In the genomic region with DNA sequence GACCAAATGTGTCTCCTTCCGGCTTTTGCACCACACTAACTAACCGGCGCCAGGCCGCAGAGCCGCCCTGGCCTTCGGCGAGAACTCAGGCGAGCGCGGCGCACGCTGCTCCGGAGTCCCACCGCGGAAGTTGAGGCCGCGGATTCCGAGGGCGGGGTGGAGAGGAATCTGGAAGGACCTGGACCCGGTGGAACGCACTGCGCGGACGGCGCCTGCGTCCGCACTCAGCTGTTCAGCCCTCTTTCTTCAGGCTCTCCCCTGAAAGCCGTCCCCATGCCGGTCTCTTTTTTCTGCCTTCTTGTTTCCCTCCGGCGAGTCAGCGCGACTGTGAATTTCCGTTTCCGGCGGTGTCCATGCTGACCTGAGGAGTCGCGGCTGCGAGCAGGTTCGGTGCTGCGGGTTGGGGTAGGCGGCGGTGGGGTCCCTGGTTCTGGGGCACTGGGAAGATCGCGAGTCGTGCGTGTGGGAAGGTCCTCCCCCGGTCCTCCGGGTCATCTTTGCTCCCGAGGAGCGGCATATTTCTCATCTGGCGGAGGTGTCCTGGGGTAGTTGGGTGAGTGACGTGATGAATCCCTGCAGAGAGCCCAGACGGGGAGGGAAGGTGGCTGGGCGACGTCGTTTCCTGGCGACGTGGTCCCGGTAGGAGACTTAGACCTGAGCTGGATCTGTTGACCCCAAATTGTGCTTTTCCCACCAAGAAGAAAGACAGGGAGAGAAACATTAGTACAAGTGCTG, we compare ENCODE assay signal across 8 cellular contexts. TPM values are rescaled to one million over a fixed set of nuclear protein-coding genes. Genes with fewer than 3 reads are reported as not detected.
DNase-seq lines count a peak whose midpoint lies in the region; ATAC-seq, FAIRE-seq and TF ChIP-seq lines count a peak whose summit lies in the region.

TSS of gene BMS1 (plus strand) at position 350 of the 735 bp plus-strand sequence. CDS start 1,600 bp downstream, outside the sequence.

- H3K4me2 ChIP-seq in H1 (ENCODE audit: insufficient read depth in 1 of 2, low read depth in 2 of 2, low read length in 2 of 2), result peak within 1 kb of the TSS; percentile 82 to 97
- H3K4me2 ChIP-seq in mesenchymal stem cell (ENCODE audit: low read length, poor library complexity, severe bottlenecking), result peak within 1 kb of the TSS; percentile 89

- TF ChIP-seq CTCF in H1 (IDR thresholded peaks at IDR 0.05; ENCODE audit: control extremely low read depth in 1 of 3, insufficient read depth in 1 of 3, low read depth in 1 of 3, low read length in 3 of 3), result no peak

- no peak for FAIRE-seq in H1 (lab: Jason Lieb, UNC)

- H3K9ac ChIP-seq in HUES48 (ENCODE audit: low read depth, low read length), result peak within 1 kb of the TSS; percentile 93
- peak within 1 kb of the TSS; percentile 93 for H3K9ac ChIP-seq in NT2/D1 (ENCODE audit: insufficient read length, low read depth)
- H3K9ac ChIP-seq in H1 (replicated peaks in 1 of 4; ENCODE audit: extremely low read depth in 1 of 4, low read depth in 3 of 4, low read length in 3 of 4), result peak within 1 kb of the TSS in 3 of 4 experiments; percentile 89 to 91 (median 90); a peak in 6 of 7 replicates
- peak within 1 kb of the TSS; percentile 99 for H3K9ac ChIP-seq in mesenchymal stem cell (ENCODE audit: low read length)

- H3K9me3 Mint-ChIP-seq in activated CD8-positive, alpha-beta memory T cell treated with anti-CD3 and anti-CD28 coated beads, Interleukin-2, amount 10 ng/mL, durations not matched to agents 7 days and 5 days (ENCODE audit: low read depth), result no peaks in the 10 kb centered on the region

- peak within 1 kb of the TSS; percentile 42 for H3K56ac ChIP-seq in H1 (replicated peaks; ENCODE audit: insufficient read length, low read depth, low read length)

- H3K4me3 ChIP-seq in HUES48 (ENCODE audit: low read depth, low read length), result peak within 1 kb of the TSS; percentile 90
- peak within 1 kb of the TSS; percentile 89 for H3K4me3 ChIP-seq in NT2/D1 (ENCODE audit: insufficient read length, low read depth)
- peak within 1 kb of the TSS; percentile 83 to 94 (median 91) for H3K4me3 ChIP-seq in H1 (ENCODE audit: extremely low read depth in 1 of 4, insufficient read depth in 2 of 4, low read depth in 3 of 4, low read length in 4 of 4)
- peak within 1 kb of the TSS; percentile 80 to 97 for H3K4me3 ChIP-seq in mesenchymal stem cell (ENCODE audit: insufficient read depth in 1 of 2, low read depth in 1 of 2, low read length in 2 of 2)

- POLR2A ChIA-PET in H1 (lab: Charles Lee; ENCODE audit: partially characterized antibody), result interaction anchor here (0.6 to 2.6 kb wide), 20 partner anchors 9 to 421 kb away, joined by 3 to 13 read pairs (median 4); no protein-coding TSS in a partner anchor

- no peak within 1 kb of the TSS for H3K4ac ChIP-seq in H1 (replicated peaks; ENCODE audit: insufficient read length, low read depth, low read length)
- H3K4ac ChIP-seq in mesenchymal stem cell (ENCODE audit: low read depth in 1 of 2, low read length in 2 of 2), result peak within 1 kb of the TSS; percentile 64 to 85

- peaks cover 7% of the 10 kb centered on the region for H3K23me2 ChIP-seq in H1 (ENCODE audit: low read depth, low read length)

- TF ChIP-seq POLR2A in H1 (IDR thresholded peaks at IDR 0.05; ENCODE audit: control extremely low read depth in 1 of 2, low read depth in 2 of 2, low read length in 2 of 2), result peak; percentile 94 to 97

- H3K27me3 ChIP-seq in HUES48 (ENCODE audit: control insufficient read depth, insufficient read depth, low read length) (peaks cover 19% of the 10 kb centered on the region), NT2/D1 (ENCODE audit: insufficient read depth, insufficient read length) (no peaks in the 10 kb centered on the region), H1 (replicated peaks in 1 of 4; ENCODE audit: control insufficient read depth in 3 of 4, extremely low read depth in 1 of 4, insufficient read depth in 3 of 4, low read length in 3 of 4) (peaks cover 0 to 5% (median 0%) of the 10 kb centered on the region in 4 experiments; a peak in 2 of 7 replicates), mesenchymal stem cell (ENCODE audit: control insufficient read depth in 1 of 2, insufficient read depth in 1 of 2, low read length in 2 of 2) (no peaks in the 10 kb centered on the region)

- no peak within 1 kb of the TSS; the same call in 1 of the 2 replicates for H2BK15ac ChIP-seq in H1 (ENCODE audit: low read length)
- H2BK15ac ChIP-seq in mesenchymal stem cell (ENCODE audit: low read depth, poor library complexity, severe bottlenecking), result no peak within 1 kb of the TSS

- H2BK20ac ChIP-seq in H1 (ENCODE audit: low read length), result no peak within 1 kb of the TSS

- no peak within 1 kb of the TSS for H3K14ac ChIP-seq in H1 (ENCODE audit: insufficient read length)
- peak within 1 kb of the TSS in 1 of 2 experiments; percentile 99 for H3K14ac ChIP-seq in mesenchymal stem cell (ENCODE audit: low read length in 2 of 2)

- CTCF ChIA-PET in activated CD8-positive, alpha-beta memory T cell treated with anti-CD3 and anti-CD28 coated beads, Interleukin-2, amount 10 ng/mL, durations not matched to agents 7 days and 5 days (lab: Charles Lee), result interaction anchor here (0.8 to 2.4 kb wide), 4 partner anchors 9 to 419 kb away, joined by 3 to 9 read pairs (median 4); no protein-coding TSS in a partner anchor
- CTCF ChIA-PET in H1 (lab: Charles Lee; ENCODE audit: partially characterized antibody), result interaction anchor here (0.7 to 3.0 kb wide), 6 partner anchors 18 to 30 kb away, joined by 3 to 11 read pairs (median 4); no protein-coding TSS in a partner anchor

- H2BK120ac ChIP-seq in H1 (replicated peaks; ENCODE audit: low read depth, low read length) (no peak within 1 kb of the TSS), mesenchymal stem cell (ENCODE audit: low read depth, low read length) (peak within 1 kb of the TSS; percentile 82)

- in situ Hi-C loops in Caki2 (cut with HindIII; ENCODE audit: low pct_unique_long_range_greater_than_20kb, low sequenced_read_pairs), result no loop called here

- H2AK5ac ChIP-seq in H1 (ENCODE audit: low read depth, low read length) (no peak within 1 kb of the TSS), mesenchymal stem cell (ENCODE audit: low read length, severe bottlenecking) (peak within 1 kb of the TSS; percentile 2)

- H3K4me3 Mint-ChIP-seq in activated CD8-positive, alpha-beta memory T cell treated with anti-CD3 and anti-CD28 coated beads, Interleukin-2, amount 10 ng/mL, durations not matched to agents 7 days and 5 days, result peak within 1 kb of the TSS; percentile 85

- ATAC-seq in GM21423 (IDR thresholded peaks at IDR 0.05; ENCODE audit: unreplicated experiment), result peak; percentile 96
- ATAC-seq in activated CD8-positive, alpha-beta memory T cell treated with anti-CD3 and anti-CD28 coated beads, Interleukin-2, amount 10 ng/mL, durations not matched to agents 7 days and 5 days, result peak; percentile 96

- peak within 1 kb of the TSS; percentile 93 for H2BK5ac ChIP-seq in H1 (ENCODE audit: low read depth, low read length)
- peak within 1 kb of the TSS; percentile 78 for H2BK5ac ChIP-seq in mesenchymal stem cell (ENCODE audit: low read depth, low read length, poor library complexity, severe bottlenecking)

- peaks cover 4 to 16% of the 10 kb centered on the region in 2 experiments for H3K79me2 ChIP-seq in H1 (ENCODE audit: control insufficient read depth in 1 of 2, insufficient read depth in 2 of 2, low read length in 2 of 2)

- H3K18ac ChIP-seq in H1 (ENCODE audit: extremely low read depth, low read length) (peak within 1 kb of the TSS; percentile 90), mesenchymal stem cell (ENCODE audit: low read depth in 1 of 2, low read length in 2 of 2) (peak within 1 kb of the TSS; percentile 87 to 97)

- peak within 1 kb of the TSS; percentile 27 for H4K5ac ChIP-seq in H1 (ENCODE audit: insufficient read length, low read depth, low read length)

- H3K36me3 Mint-ChIP-seq in activated CD8-positive, alpha-beta memory T cell treated with anti-CD3 and anti-CD28 coated beads, Interleukin-2, amount 10 ng/mL, durations not matched to agents 7 days and 5 days, result peaks cover 15% of the 10 kb centered on the region

- TF ChIP-seq RAD21 in H1 (IDR thresholded peaks at IDR 0.05 in 1 of 2, conservative IDR thresholded peaks at IDR 0.05 in 1 of 2; ENCODE audit: low read depth in 2 of 2, low read length in 2 of 2), result no peak

- 1% methylated on average over 60 of the region's 60 CpGs; no CpG with 5 or more reads in 1 of the 2 experiments for WGBS in H1 (ENCODE audit: extremely low coverage in 1 of 2, insufficient coverage in 1 of 2, insufficient read length in 1 of 2, insufficient replicate concordance in 2 of 2, low coverage in 1 of 2, low lambda C conversion rate in 2 of 2, missing lambda C conversion rate in 1 of 2), 2 experiments
- under 1% methylated on average over 46 of the region's 60 CpGs for WGBS in mesenchymal stem cell

- H2BK12ac ChIP-seq in H1 (ENCODE audit: low read depth, low read length) (no peak within 1 kb of the TSS; the same call in 1 of the 2 replicates), mesenchymal stem cell (ENCODE audit: low read length in 2 of 2) (peak within 1 kb of the TSS in 1 of 2 experiments; percentile 81)

- TF ChIP-seq EP300 in H1 (IDR thresholded peaks at IDR 0.05; ENCODE audit: borderline replicate concordance in 1 of 2, low read depth in 2 of 2, low read length in 2 of 2), result peak in 1 of 2 experiments; percentile 82; a peak in 1 of 3 replicates

- H4K91ac ChIP-seq in H1 (replicated peaks; ENCODE audit: insufficient read length, low read length) (peak within 1 kb of the TSS; percentile 4), mesenchymal stem cell (ENCODE audit: low read length) (peak within 1 kb of the TSS; percentile 99)

- H3K27ac Mint-ChIP-seq in activated CD8-positive, alpha-beta memory T cell treated with anti-CD3 and anti-CD28 coated beads, Interleukin-2, amount 10 ng/mL, durations not matched to agents 7 days and 5 days, result peak within 1 kb of the TSS; percentile 86

- H3K4me1 Mint-ChIP-seq in activated CD8-positive, alpha-beta memory T cell treated with anti-CD3 and anti-CD28 coated beads, Interleukin-2, amount 10 ng/mL, durations not matched to agents 7 days and 5 days, result peaks cover 17% of the 10 kb centered on the region

- H3K79me1 ChIP-seq in H1 (ENCODE audit: low read depth, low read length) (no peaks in the 10 kb centered on the region; the same call in 1 of the 2 replicates), mesenchymal stem cell (replicated peaks; ENCODE audit: low read length, poor library complexity, severe bottlenecking) (peaks cover 9% of the 10 kb centered on the region)

- H3K9me3 ChIP-seq in HUES48 (ENCODE audit: control insufficient read depth, insufficient read depth, low read length) (no peaks in the 10 kb centered on the region), NT2/D1 (ENCODE audit: insufficient read depth, low read length) (no peaks in the 10 kb centered on the region), H1 (ENCODE audit: insufficient read depth in 2 of 2, low read depth in 1 of 2, low read length in 1 of 2) (no peaks in the 10 kb centered on the region), mesenchymal stem cell (ENCODE audit: control insufficient read depth, low read length) (no peaks in the 10 kb centered on the region)

- no peaks in the 10 kb centered on the region for H3K4me1 ChIP-seq in HUES48 (ENCODE audit: control insufficient read depth, insufficient read depth, low read length)
- H3K4me1 ChIP-seq in NT2/D1 (ENCODE audit: insufficient read depth, insufficient read length), result peaks cover 5% of the 10 kb centered on the region
- no peaks in the 10 kb centered on the region; a peak in 1 of 7 replicates for H3K4me1 ChIP-seq in H1 (replicated peaks in 1 of 4; ENCODE audit: control insufficient read depth in 3 of 4, insufficient read depth in 4 of 4, low read length in 3 of 4)
- peaks cover 4% of the 10 kb centered on the region for H3K4me1 ChIP-seq in mesenchymal stem cell (ENCODE audit: control insufficient read depth, insufficient read depth, low read depth, low read length)

- H4K20me1 ChIP-seq in H1 (replicated peaks in 1 of 2; ENCODE audit: control insufficient read depth in 1 of 2, insufficient read depth in 2 of 2, low read length in 2 of 2), result peaks cover 2 to 6% of the 10 kb centered on the region in 2 experiments

- H4K8ac ChIP-seq in H1 (ENCODE audit: extremely low read depth, insufficient read depth, low read length), result peak within 1 kb of the TSS; percentile 99
- H4K8ac ChIP-seq in mesenchymal stem cell (ENCODE audit: low read length), result peak within 1 kb of the TSS; percentile 95

- DNase-seq in Caki2 (ENCODE audit: low read depth), result peak; percentile 97
- DNase-seq in NT2/D1 (ENCODE audit: low read depth, low spot score), result peak; percentile 85
- peak; percentile 94 for DNase-seq in activated CD8-positive, alpha-beta memory T cell treated with anti-CD3 and anti-CD28 coated beads, Interleukin-2, amount 10 ng/mL, durations not matched to agents 7 days and 5 days
- DNase-seq in H1 (ENCODE audit: low read depth in 1 of 2, low spot score in 2 of 2), result peak; percentile 73 to 92
- DNase-seq in mesenchymal stem cell, result peak; percentile 96
- peak; percentile 70 for DNase-seq in stimulated activated CD8-positive, alpha-beta memory T cell treated with anti-CD3 and anti-CD28 coated beads, Interleukin-12 subunit alpha, Interleukin-12 subunit beta, amount 100 ng/mL, for 24 hours (ENCODE audit: extremely low read depth)

- H3K23ac ChIP-seq in H1 (ENCODE audit: insufficient read length), result no peak within 1 kb of the TSS
- H3K23ac ChIP-seq in mesenchymal stem cell (ENCODE audit: low read length in 2 of 2), result peak within 1 kb of the TSS in 1 of 2 experiments; percentile 97

- H3K36me3 ChIP-seq in HUES48 (ENCODE audit: control insufficient read depth, insufficient read depth, low read length) (peaks cover 35% of the 10 kb centered on the region), NT2/D1 (ENCODE audit: insufficient read depth, insufficient read length, low read length) (peaks cover 42% of the 10 kb centered on the region), H1 (ENCODE audit: control insufficient read depth in 2 of 4, insufficient read depth in 4 of 4, low read length in 3 of 4) (peaks cover 11 to 30% (median 22%) of the 10 kb centered on the region in 4 experiments), mesenchymal stem cell (ENCODE audit: control insufficient read depth in 1 of 2, insufficient read depth in 2 of 2, low read depth in 1 of 2, low read length in 2 of 2) (peaks cover 16 to 33% of the 10 kb centered on the region in 2 experiments)

- H2AFZ ChIP-seq in H1 (ENCODE audit: low read length) (peak within 1 kb of the TSS; percentile 97), mesenchymal stem cell (ENCODE audit: low read depth, low read length) (peak within 1 kb of the TSS; percentile 99)

- H3K27ac ChIP-seq in HUES48 (ENCODE audit: low read depth, low read length) (peak within 1 kb of the TSS; percentile 88), H1 (ENCODE audit: low read depth, low read length) (peak within 1 kb of the TSS; percentile 95), mesenchymal stem cell (ENCODE audit: low read length, poor library complexity, severe bottlenecking) (peak within 1 kb of the TSS; percentile 94)

- H3K27me3 Mint-ChIP-seq in activated CD8-positive, alpha-beta memory T cell treated with anti-CD3 and anti-CD28 coated beads, Interleukin-2, amount 10 ng/mL, durations not matched to agents 7 days and 5 days, result no peaks in the 10 kb centered on the region

RNA-seq across cellular contexts. Expression of gene BMS1, which starts in this region (rescaled TPM):
- total RNA-seq in Caki2 (2014; rRNA removed; shearing (Covaris generic); ENCODE audit: low replicate concordance), result 18.4 TPM in 2 replicates
- total RNA-seq in activated CD8-positive, alpha-beta memory T cell treated with anti-CD3 and anti-CD28 coated beads, Interleukin-2, amount 10 ng/mL, durations not matched to agents 7 days and 5 days, result 10 to 100 TPM; 17.4 to 24.0 TPM
- 34.6 and 35.0 TPM in 2 replicates for total RNA-seq in H1 (2021; fragmentation: NEBNext Ultra II Directional; extraction: Animal tissue kit (Norgen Biotek cat#: 25700))
- polyA plus RNA-seq in H1 (2011; rRNA removed), result 3.7 and 3.8 TPM in 2 replicates
- 8.9 TPM for polyA plus RNA-seq in H1 (2011; cell fraction: cytosol; rRNA removed)
- polyA plus RNA-seq in H1 (2011; cell fraction: nucleus; rRNA removed), result 4.3 TPM
- 27.0 to 38.8 TPM (median 30.4 TPM) in 4 replicates for polyA plus RNA-seq in H1 (2012, experiment 1 of 2)
- 1.9 TPM for polyA plus RNA-seq in H1 (2012, experiment 2 of 2)
- 19.3 TPM for polyA plus RNA-seq in H1 (2013, experiment 1 of 2)
- polyA plus RNA-seq in H1 (2013, experiment 2 of 2), result 18.9 TPM
- 9.8 and 11.1 TPM in 2 replicates for polyA minus RNA-seq in H1 (2011; rRNA and poly(A)+ RNA removed)
- polyA minus RNA-seq in H1 (2011; cell fraction: cytosol; rRNA and poly(A)+ RNA removed), result 11.5 TPM
- polyA minus RNA-seq in H1 (2011; cell fraction: nucleus; rRNA and poly(A)+ RNA removed), result 8.8 TPM
- 11.9 TPM for polyA plus RNA-seq in mesenchymal stem cell (2013, experiment 1 of 2)
- polyA plus RNA-seq in mesenchymal stem cell (2013, experiment 2 of 2), result 11.9 TPM

Comparison
In these comparisons a context has a peak if more than half of its experiments do, and no peak if none do; other contexts are left out.
1. Peak in every context shown above with its lines: DNase-seq, ATAC-seq, H3K4me3 ChIP-seq and H3K27ac ChIP-seq.